In the genomic region with DNA sequence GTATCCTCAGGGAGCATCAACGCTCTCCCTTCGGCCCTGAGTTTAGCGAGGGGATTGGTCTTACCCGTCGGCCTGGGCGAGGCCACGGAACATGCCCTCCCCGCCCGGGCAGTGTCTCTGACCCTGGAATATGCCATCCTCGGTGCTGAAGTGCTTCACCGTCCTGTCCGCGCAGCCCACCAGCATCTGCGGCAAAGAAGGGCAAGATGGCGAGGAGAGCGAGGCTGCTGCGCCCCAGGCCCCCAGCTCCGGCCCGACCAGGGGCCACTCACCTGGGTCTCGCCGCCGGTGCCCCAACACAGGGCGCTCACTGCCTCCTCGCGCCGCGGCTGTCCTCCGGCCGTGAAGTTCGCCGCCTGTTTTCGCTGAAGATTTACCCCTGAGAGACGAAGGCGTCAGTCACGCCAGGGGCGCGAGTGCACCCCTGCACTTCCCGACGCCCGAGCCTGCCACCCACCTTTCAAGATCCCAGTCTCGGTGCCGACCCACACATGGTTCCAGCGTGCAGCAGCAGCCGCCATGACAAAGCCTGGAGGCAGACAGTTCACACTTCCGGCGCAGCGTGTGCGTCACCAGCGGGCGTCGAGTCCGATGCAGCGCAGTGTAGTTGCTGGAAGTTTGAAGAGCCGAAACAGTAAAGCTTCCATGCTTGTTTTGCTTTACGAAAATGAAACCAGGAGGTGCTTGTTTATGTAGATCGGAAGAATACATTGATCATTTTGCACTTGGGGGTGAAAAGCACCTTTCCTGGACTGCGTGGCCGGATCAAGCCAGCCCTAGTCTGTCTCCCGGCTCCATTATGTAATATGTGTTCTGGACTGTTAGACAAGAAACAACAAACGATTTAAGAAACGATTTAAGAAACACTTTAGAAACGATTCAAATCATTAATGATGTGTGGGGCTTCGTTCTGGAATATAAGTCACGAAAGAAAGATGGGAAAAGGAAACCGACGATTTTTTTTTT, we compare ENCODE assay signal across 8 cellular contexts. TPM values are rescaled to one million over a fixed set of nuclear protein-coding genes. Genes with fewer than 3 reads are reported as not detected.
A peak's percentile ranks its signal among the peaks of the same experiment; 100 is the strongest.
DNase-seq lines count a peak whose midpoint lies in the region; ATAC-seq, FAIRE-seq and TF ChIP-seq lines count a peak whose summit lies in the region.

WDR74 (minus strand) TSS at position 541 of the 966 bp plus-strand sequence; CDS start at position 521, 20 bp downstream.

- H3K9me3 ChIP-seq in H1 (ENCODE audit: insufficient read depth in 2 of 2, low read depth in 1 of 2, low read length in 1 of 2): no peaks in the 10 kb centered on the region
- H3K9me3 ChIP-seq in mesenchymal stem cell (ENCODE audit: control insufficient read depth, low read length): no peaks in the 10 kb centered on the region

- H2BK5ac ChIP-seq in H1 (ENCODE audit: low read depth, low read length) (peak within 1 kb of the TSS; percentile 96), mesenchymal stem cell (ENCODE audit: low read depth, low read length, poor library complexity, severe bottlenecking) (no peak within 1 kb of the TSS)

- TF ChIP-seq EP300 in H1 (IDR thresholded peaks at IDR 0.05; ENCODE audit: borderline replicate concordance in 1 of 2, low read depth in 2 of 2, low read length in 2 of 2): no peak

- POLR2A ChIA-PET in activated CD8-positive, alpha-beta memory T cell treated with anti-CD3 and anti-CD28 coated beads for 36 hours (lab: Charles Lee): interaction anchor here (0.6 to 4.7 kb wide), 10 partner anchors 7 to 175 kb away, joined by 3 to 249 read pairs (median 13); partner anchors contain the start of genes C11orf98, CSKMT, HNRNPUL2 and SLC3A2
- POLR2A ChIA-PET in H1 (lab: Charles Lee; ENCODE audit: partially characterized antibody): interaction anchor here (1.0 to 20.0 kb wide), 24 partner anchors 7 to 248 kb away, joined by 3 to 2104 read pairs (median 24); partner anchors contain the start of genes BSCL2, C11orf98, CSKMT and GNG3

- no peak within 1 kb of the TSS for H3K23ac ChIP-seq in H1 (ENCODE audit: insufficient read length)
- H3K23ac ChIP-seq in mesenchymal stem cell (ENCODE audit: low read length in 2 of 2): no peak within 1 kb of the TSS

- peaks cover 0 to 26% of the 10 kb centered on the region in 2 experiments; a peak in 2 of 4 replicates for H3K79me2 ChIP-seq in H1 (ENCODE audit: control insufficient read depth in 1 of 2, insufficient read depth in 2 of 2, low read length in 2 of 2)

- H4K20me1 ChIP-seq in H1 (replicated peaks in 1 of 2; ENCODE audit: control insufficient read depth in 1 of 2, insufficient read depth in 2 of 2, low read length in 2 of 2): peaks cover 2 to 7% of the 10 kb centered on the region in 2 experiments

- H3K36me3 ChIP-seq in H1 (ENCODE audit: control insufficient read depth in 2 of 4, insufficient read depth in 4 of 4, low read length in 3 of 4) (peaks cover 15 to 26% (median 22%) of the 10 kb centered on the region in 4 experiments), mesenchymal stem cell (ENCODE audit: control insufficient read depth in 1 of 2, insufficient read depth in 2 of 2, low read depth in 1 of 2, low read length in 2 of 2) (peaks cover 26% of the 10 kb centered on the region in 2 experiments)

- H3K27ac ChIP-seq in H1 (ENCODE audit: low read depth, low read length): peak within 1 kb of the TSS; percentile 87
- peak within 1 kb of the TSS; percentile 91 for H3K27ac ChIP-seq in mesenchymal stem cell (ENCODE audit: low read length, poor library complexity, severe bottlenecking)

- H2AFZ ChIP-seq in H1 (ENCODE audit: low read length) (no peak within 1 kb of the TSS), mesenchymal stem cell (ENCODE audit: low read depth, low read length) (peak within 1 kb of the TSS; percentile 88)

- H3K4ac ChIP-seq in H1 (replicated peaks; ENCODE audit: insufficient read length, low read depth, low read length) (peak within 1 kb of the TSS; percentile 98), mesenchymal stem cell (ENCODE audit: low read depth in 1 of 2, low read length in 2 of 2) (peak within 1 kb of the TSS in 1 of 2 experiments; percentile 95)

- H2AK5ac ChIP-seq in H1 (ENCODE audit: low read depth, low read length) (peak within 1 kb of the TSS; percentile 9; the same call in 1 of the 2 replicates), mesenchymal stem cell (ENCODE audit: low read length, severe bottlenecking) (no peak within 1 kb of the TSS)

- H2BK12ac ChIP-seq in H1 (ENCODE audit: low read depth, low read length) (peak within 1 kb of the TSS; percentile 92), mesenchymal stem cell (ENCODE audit: low read length in 2 of 2) (peak within 1 kb of the TSS in 1 of 2 experiments; percentile 29)

- WGBS in H1 (ENCODE audit: extremely low coverage in 1 of 2, insufficient coverage in 1 of 2, insufficient read length in 1 of 2, insufficient replicate concordance in 2 of 2, low coverage in 1 of 2, low lambda C conversion rate in 2 of 2, missing lambda C conversion rate in 1 of 2), 2 experiments: 1% methylated on average over 63 of the region's 66 CpGs; no CpG with 5 or more reads in 1 of the 2 experiments
- under 1% methylated on average over 60 of the region's 66 CpGs for WGBS in mesenchymal stem cell

- peak within 1 kb of the TSS; percentile 89 to 99 for H3K4me2 ChIP-seq in H1 (ENCODE audit: insufficient read depth in 1 of 2, low read depth in 2 of 2, low read length in 2 of 2)
- H3K4me2 ChIP-seq in mesenchymal stem cell (ENCODE audit: low read length, poor library complexity, severe bottlenecking): peak within 1 kb of the TSS; percentile 75

- peak within 1 kb of the TSS; percentile 91 for H3K56ac ChIP-seq in H1 (replicated peaks; ENCODE audit: insufficient read length, low read depth, low read length)

- H3K79me1 ChIP-seq in H1 (ENCODE audit: low read depth, low read length) (peaks cover 3% of the 10 kb centered on the region; the same call in 1 of the 2 replicates), mesenchymal stem cell (replicated peaks; ENCODE audit: low read length, poor library complexity, severe bottlenecking) (peaks cover 22% of the 10 kb centered on the region)

- CTCF ChIA-PET in activated CD8-positive, alpha-beta memory T cell treated with anti-CD3 and anti-CD28 coated beads for 36 hours (lab: Charles Lee): interaction anchor here (0.7 to 3.3 kb wide), 3 partner anchors 11 to 42 kb away, joined by 3 to 23 read pairs (median 3); partner anchors contain the start of gene SLC3A2
- CTCF ChIA-PET in H1 (lab: Charles Lee; ENCODE audit: partially characterized antibody): interaction anchor here (0.9 to 2.2 kb wide), 4 partner anchors 9 to 50 kb away, joined by 3 to 5 read pairs (median 4); partner anchors contain the start of gene SLC3A2

- peak; percentile 31 for ATAC-seq in GM19468 (IDR thresholded peaks at IDR 0.05; ENCODE audit: extremely low read depth, unreplicated experiment)

- peak; percentile 90 to 94; a peak in 2 of 3 replicates for TF ChIP-seq POLR2A in H1 (IDR thresholded peaks at IDR 0.05; ENCODE audit: control extremely low read depth in 1 of 2, low read depth in 2 of 2, low read length in 2 of 2)

- H3K18ac ChIP-seq in H1 (ENCODE audit: extremely low read depth, low read length): peak within 1 kb of the TSS; percentile 75
- H3K18ac ChIP-seq in mesenchymal stem cell (ENCODE audit: low read depth in 1 of 2, low read length in 2 of 2): peak within 1 kb of the TSS; percentile 41 to 81

- peak; percentile 94 for DNase-seq in COLO668 (lab: John Stamatoyannopoulos, UW; ENCODE audit: unreplicated experiment)
- peak; percentile 84 for DNase-seq in HTR-8/SVneo (ENCODE audit: insufficient read length, low spot score)
- DNase-seq in NOMO-1 (lab: John Stamatoyannopoulos, UW; ENCODE audit: unreplicated experiment in 2 of 2): peak; percentile 89 to 94
- peak; percentile 73 to 91 for DNase-seq in H1 (ENCODE audit: low read depth in 1 of 2, low spot score in 2 of 2)
- DNase-seq in mesenchymal stem cell: peak; percentile 97
- DNase-seq in stimulated activated CD8-positive, alpha-beta memory T cell treated with anti-CD3 and anti-CD28 coated beads, Interleukin-12 subunit alpha, Interleukin-12 subunit beta, amount 100 ng/mL, for 4 hours (ENCODE audit: low read depth): peak; percentile 84

- peak within 1 kb of the TSS; percentile 90 to 95 (median 92) for H3K9ac ChIP-seq in H1 (replicated peaks in 1 of 4; ENCODE audit: extremely low read depth in 1 of 4, low read depth in 3 of 4, low read length in 3 of 4)
- peak within 1 kb of the TSS; percentile 96 for H3K9ac ChIP-seq in mesenchymal stem cell (ENCODE audit: low read length)

- peak within 1 kb of the TSS; percentile 69 to 95 (median 86) for H3K4me3 ChIP-seq in H1 (ENCODE audit: extremely low read depth in 1 of 4, insufficient read depth in 2 of 4, low read depth in 3 of 4, low read length in 4 of 4)
- peak within 1 kb of the TSS; percentile 91 to 98 for H3K4me3 ChIP-seq in mesenchymal stem cell (ENCODE audit: insufficient read depth in 1 of 2, low read depth in 1 of 2, low read length in 2 of 2)

- H2BK15ac ChIP-seq in H1 (ENCODE audit: low read length): peak within 1 kb of the TSS; percentile 47; the same call in 1 of the 2 replicates
- H2BK15ac ChIP-seq in mesenchymal stem cell (ENCODE audit: low read depth, poor library complexity, severe bottlenecking): no peak within 1 kb of the TSS

- TF ChIP-seq CTCF in H1 (IDR thresholded peaks at IDR 0.05; ENCODE audit: control extremely low read depth in 1 of 3, insufficient read depth in 1 of 3, low read depth in 1 of 3, low read length in 3 of 3): no peak

- H4K91ac ChIP-seq in H1 (replicated peaks; ENCODE audit: insufficient read length, low read length) (peak within 1 kb of the TSS; percentile 98), mesenchymal stem cell (ENCODE audit: low read length) (peak within 1 kb of the TSS; percentile 55)

- peaks cover 20% of the 10 kb centered on the region for H3K23me2 ChIP-seq in H1 (ENCODE audit: low read depth, low read length)

- no peak for FAIRE-seq in HTR-8/SVneo (lab: Jason Lieb, UNC)
- no peak for FAIRE-seq in H1 (lab: Jason Lieb, UNC)

- H2BK120ac ChIP-seq in H1 (replicated peaks; ENCODE audit: low read depth, low read length) (peak within 1 kb of the TSS; percentile 24), mesenchymal stem cell (ENCODE audit: low read depth, low read length) (peak within 1 kb of the TSS; percentile 61)

- no peak within 1 kb of the TSS for H3K14ac ChIP-seq in H1 (ENCODE audit: insufficient read length)
- H3K14ac ChIP-seq in mesenchymal stem cell (ENCODE audit: low read length in 2 of 2): peak within 1 kb of the TSS in 1 of 2 experiments; percentile 55

- H4K5ac ChIP-seq in H1 (ENCODE audit: insufficient read length, low read depth, low read length): peak within 1 kb of the TSS; percentile 79

- no peak within 1 kb of the TSS for H2BK20ac ChIP-seq in H1 (ENCODE audit: low read length)

- H3K27me3 ChIP-seq in H1 (replicated peaks in 1 of 4; ENCODE audit: control insufficient read depth in 3 of 4, extremely low read depth in 1 of 4, insufficient read depth in 3 of 4, low read length in 3 of 4) (no peaks in the 10 kb centered on the region), mesenchymal stem cell (ENCODE audit: control insufficient read depth in 1 of 2, insufficient read depth in 1 of 2, low read length in 2 of 2) (no peaks in the 10 kb centered on the region)

- no peak for TF ChIP-seq RAD21 in H1 (IDR thresholded peaks at IDR 0.05 in 1 of 2, conservative IDR thresholded peaks at IDR 0.05 in 1 of 2; ENCODE audit: low read depth in 2 of 2, low read length in 2 of 2)

- H4K8ac ChIP-seq in H1 (ENCODE audit: extremely low read depth, insufficient read depth, low read length): peak within 1 kb of the TSS; percentile 96
- H4K8ac ChIP-seq in mesenchymal stem cell (ENCODE audit: low read length): peak within 1 kb of the TSS; percentile 81

- H3K4me1 ChIP-seq in H1 (replicated peaks in 1 of 4; ENCODE audit: control insufficient read depth in 3 of 4, insufficient read depth in 4 of 4, low read length in 3 of 4) (peaks cover 0 to 5% (median 1%) of the 10 kb centered on the region in 4 experiments; a peak in 2 of 7 replicates), mesenchymal stem cell (ENCODE audit: control insufficient read depth, insufficient read depth, low read depth, low read length) (peaks cover 13% of the 10 kb centered on the region)

RNA-seq across cellular contexts. Expression of gene WDR74, which starts in this region (rescaled TPM):
- total RNA-seq in activated CD8-positive, alpha-beta memory T cell treated with anti-CD3 and anti-CD28 coated beads for 36 hours: 100 to 1,000 TPM; 122 to 124 TPM
- total RNA-seq in H1 (2021; fragmentation: NEBNext Ultra II Directional; extraction: Animal tissue kit (Norgen Biotek cat#: 25700)): 97.0 and 101 TPM in 2 replicates
- polyA plus RNA-seq in H1 (2011; rRNA removed): 93.6 and 116 TPM in 2 replicates
- 135 TPM for polyA plus RNA-seq in H1 (2011; cell fraction: cytosol; rRNA removed)
- polyA plus RNA-seq in H1 (2011; cell fraction: nucleus; rRNA removed): 190 TPM
- 95.4 to 119 TPM (median 109 TPM) in 4 replicates for polyA plus RNA-seq in H1 (2012, experiment 1 of 2)
- 101 TPM for polyA plus RNA-seq in H1 (2012, experiment 2 of 2)
- 67.2 TPM for polyA plus RNA-seq in H1 (2013, experiment 1 of 2)
- 61.7 TPM for polyA plus RNA-seq in H1 (2013, experiment 2 of 2)
- 66.3 and 69.1 TPM in 2 replicates for polyA minus RNA-seq in H1 (2011; rRNA and poly(A)+ RNA removed)
- polyA minus RNA-seq in H1 (2011; cell fraction: cytosol; rRNA and poly(A)+ RNA removed): 45.6 TPM
- polyA minus RNA-seq in H1 (2011; cell fraction: nucleus; rRNA and poly(A)+ RNA removed): 387 TPM
- 15.6 TPM for polyA plus RNA-seq in mesenchymal stem cell (2013, experiment 1 of 2)
- polyA plus RNA-seq in mesenchymal stem cell (2013, experiment 2 of 2): 14.5 TPM

Comparison
In these comparisons a context has a peak if more than half of its experiments do, and no peak if none do; other contexts are left out.
1. Peak in every context shown above with its lines: DNase-seq, ATAC-seq, H3K4me3 ChIP-seq and H3K27ac ChIP-seq.